8 cellular contexts compared by ENCODE assay signal in the genomic region with DNA sequence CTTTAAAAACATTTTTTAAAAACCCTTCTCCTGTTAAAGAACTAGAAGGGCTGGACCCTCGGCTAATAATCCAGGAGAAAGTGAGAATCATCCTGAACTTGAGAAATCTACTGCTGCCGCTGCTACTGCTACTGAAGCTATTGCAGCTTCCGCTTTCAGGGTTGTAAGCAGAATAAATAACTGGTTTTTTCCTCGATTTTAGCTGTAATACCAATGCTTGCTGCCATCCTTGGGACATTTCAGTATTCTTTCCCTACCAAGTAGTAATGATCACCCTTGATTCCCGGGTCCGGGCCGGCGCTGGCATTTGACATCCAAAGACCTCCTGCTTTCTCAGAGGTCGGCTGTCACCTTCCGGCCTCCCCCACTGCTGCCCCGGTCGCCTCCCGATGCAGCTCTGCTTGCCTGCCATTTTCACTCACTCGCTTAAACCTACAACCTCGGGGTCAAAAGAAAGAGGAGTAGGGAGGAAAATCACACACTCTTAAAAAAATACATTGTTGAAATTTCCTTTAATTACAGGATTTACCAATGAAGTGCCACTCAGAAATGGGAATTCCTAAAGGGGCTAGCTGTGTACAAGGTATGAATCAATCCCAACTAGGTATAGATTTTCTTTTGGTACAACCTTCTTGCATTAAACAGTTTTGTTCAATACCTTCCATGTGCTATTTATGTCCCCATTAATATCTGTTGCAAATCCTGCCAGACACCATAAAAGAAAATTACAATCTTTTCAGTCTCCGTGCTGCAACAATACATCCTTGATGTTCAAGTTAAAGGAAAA. TPM values are rescaled to one million over a fixed set of nuclear protein-coding genes. Genes with fewer than 3 reads are reported as not detected.
DNase-seq lines count a peak whose midpoint lies in the region; ATAC-seq and TF ChIP-seq lines count a peak whose summit lies in the region.

No MANE protein-coding gene starts in this region.

- peak overlapping the region; percentile 65 to 92 (median 81) for H3K4me3 Mint-ChIP-seq in IgD-negative memory B cell
- H3K4me3 Mint-ChIP-seq in activated CD4-positive, alpha-beta memory T cell treated with anti-CD3 and anti-CD28 coated beads, Interleukin-2, amount 10 ng/mL, durations not matched to agents 7 days and 5 days: peak overlapping the region; percentile 28

- CTCF ChIA-PET in activated CD4-positive, alpha-beta memory T cell treated with anti-CD3 and anti-CD28 coated beads, Interleukin-2, amount 10 ng/mL, durations not matched to agents 7 days and 5 days (lab: Charles Lee): interaction anchor here (0.9 to 1.9 kb wide), 2 partner anchors 145 to 522 kb away, joined by 3 to 5 read pairs; no protein-coding TSS in a partner anchor

- H3K36me3 ChIP-seq in hepatocyte (replicated peaks; ENCODE audit: insufficient read depth, low read depth) (no peaks in the 10 kb centered on the region), skeletal muscle tissue (ENCODE audit: control insufficient read depth in 3 of 3, insufficient read depth in 3 of 3, low read length in 3 of 3) (no peaks in the 10 kb centered on the region)

- peaks cover 23 to 37% (median 31%) of the 10 kb centered on the region in 3 donors for H3K4me1 Mint-ChIP-seq in IgD-negative memory B cell
- peaks cover 51% of the 10 kb centered on the region for H3K4me1 Mint-ChIP-seq in activated CD4-positive, alpha-beta memory T cell treated with anti-CD3 and anti-CD28 coated beads, Interleukin-2, amount 10 ng/mL, durations not matched to agents 7 days and 5 days

- in situ Hi-C loops in G401 (cut with HindIII; ENCODE audit: low sequenced_read_pairs): no loop called here

- H3K9ac ChIP-seq in skeletal muscle tissue (ENCODE audit: low read depth in 1 of 3, low read length in 3 of 3): peak overlapping the region in 1 of 3 donors; percentile 21

- H3K9me3 ChIP-seq in hepatocyte (ENCODE audit: low read depth) (no peaks in the 10 kb centered on the region), skeletal muscle tissue (ENCODE audit: control insufficient read depth in 3 of 3, low read length in 3 of 3) (no peaks in the 10 kb centered on the region)

- no peak for ATAC-seq in GM21529 (IDR thresholded peaks at IDR 0.05; ENCODE audit: unreplicated experiment)

- H3K27me3 ChIP-seq in hepatocyte: peaks cover 75% of the 10 kb centered on the region
- H3K27me3 ChIP-seq in skeletal muscle tissue (ENCODE audit: control insufficient read depth in 3 of 3, insufficient read depth in 3 of 3, low read length in 3 of 3): peaks cover 83 to 85% (median 84%) of the 10 kb centered on the region in 3 donors

- peak overlapping the region; percentile 64 for H3K4me3 ChIP-seq in hepatocyte
- H3K4me3 ChIP-seq in skeletal muscle tissue (ENCODE audit: low read length in 3 of 3): peak overlapping the region; percentile 34 to 52 (median 46)

- TF ChIP-seq CTCF in hepatocyte (IDR thresholded peaks at IDR 0.05; ENCODE audit: poor library complexity): no peak

- 12% methylated on average over 16 of the region's 16 CpGs for WGBS in hepatocyte (ENCODE audit: low lambda C conversion rate, missing lambda C conversion rate)

- peaks cover 10% of the 10 kb centered on the region for H3K4me1 ChIP-seq in hepatocyte (ENCODE audit: insufficient read depth)
- peaks cover 26 to 35% (median 27%) of the 10 kb centered on the region in 3 donors for H3K4me1 ChIP-seq in skeletal muscle tissue (ENCODE audit: control insufficient read depth in 3 of 3, insufficient read depth in 3 of 3, low read length in 3 of 3)

- no peaks in the 10 kb centered on the region for H4K20me1 ChIP-seq in hepatocyte (ENCODE audit: insufficient read depth, poor library complexity, severe bottlenecking)

- H3K27me3 Mint-ChIP-seq in IgD-negative memory B cell: peaks cover 82% of the 10 kb centered on the region
- peaks cover 86% of the 10 kb centered on the region for H3K27me3 Mint-ChIP-seq in activated CD4-positive, alpha-beta memory T cell treated with anti-CD3 and anti-CD28 coated beads, Interleukin-2, amount 10 ng/mL, durations not matched to agents 7 days and 5 days

- H3K36me3 Mint-ChIP-seq in IgD-negative memory B cell: peaks cover 5% of the 10 kb centered on the region
- no peaks in the 10 kb centered on the region for H3K36me3 Mint-ChIP-seq in activated CD4-positive, alpha-beta memory T cell treated with anti-CD3 and anti-CD28 coated beads, Interleukin-2, amount 10 ng/mL, durations not matched to agents 7 days and 5 days (ENCODE audit: low read depth)

- H3K27ac ChIP-seq in hepatocyte (no peak overlapping the region), skeletal muscle tissue (ENCODE audit: low read depth, low read length) (peak overlapping the region; percentile 37)

- H3K9me2 ChIP-seq in hepatocyte (replicated peaks; ENCODE audit: insufficient read depth): no peaks in the 10 kb centered on the region

- peak overlapping the region; percentile 98 for H3K4me2 ChIP-seq in hepatocyte

- peaks cover 2 to 18% (median 4%) of the 10 kb centered on the region in 3 donors for H3K9me3 Mint-ChIP-seq in IgD-negative memory B cell
- no peaks in the 10 kb centered on the region for H3K9me3 Mint-ChIP-seq in activated CD4-positive, alpha-beta memory T cell treated with anti-CD3 and anti-CD28 coated beads, Interleukin-2, amount 10 ng/mL, durations not matched to agents 7 days and 5 days

- no peak for DNase-seq in activated CD4-positive, alpha-beta memory T cell treated with anti-CD3 and anti-CD28 coated beads, Interleukin-2, amount 10 ng/mL, durations not matched to agents 7 days and 5 days
- DNase-seq in hepatocyte (ENCODE audit: low spot score) (no peak), middle frontal gyrus (ENCODE audit: extremely low spot score, low spot score) (no peak), NCI-H345 treated with DMSO at 0.1 percent for 48 hours (lab: John Stamatoyannopoulos, UW; ENCODE audit: unreplicated experiment) (no peak), G401 (ENCODE audit: low spot score) (no peak)

- H3K79me2 ChIP-seq in hepatocyte: no peaks in the 10 kb centered on the region

- peak overlapping the region; percentile 96 for H2AFZ ChIP-seq in hepatocyte

- POLR2A ChIA-PET in activated CD4-positive, alpha-beta memory T cell treated with anti-CD3 and anti-CD28 coated beads, Interleukin-2, amount 10 ng/mL, durations not matched to agents 7 days and 5 days (lab: Charles Lee): no interaction called here

- peak overlapping the region in 1 of 3 donors; percentile 52 for H3K27ac Mint-ChIP-seq in IgD-negative memory B cell
- H3K27ac Mint-ChIP-seq in activated CD4-positive, alpha-beta memory T cell treated with anti-CD3 and anti-CD28 coated beads, Interleukin-2, amount 10 ng/mL, durations not matched to agents 7 days and 5 days: no peak overlapping the region

RNA-seq across cellular contexts. Expression of a gene that starts 0.7 kb away (rescaled TPM):
- not detected for polyA plus RNA-seq in IgD-negative memory B cell
- not detected for total RNA-seq in activated CD4-positive, alpha-beta memory T cell treated with anti-CD3 and anti-CD28 coated beads, Interleukin-2, amount 10 ng/mL, durations not matched to agents 7 days and 5 days
- 40.9 and 48.8 TPM in 2 replicates for total RNA-seq in hepatocyte
- 11.1 and 11.4 TPM in 2 replicates for polyA plus RNA-seq in hepatocyte
- total RNA-seq in skeletal muscle tissue: 16.2 TPM
- total RNA-seq in G401 (2014; rRNA removed; shearing (Covaris generic)): 1.4 and 8.0 TPM in 2 replicates
